In genomic region chr3:80087769-80088168, GRCh38 we compare ENCODE assay signal across 1 cellular context.
TF ChIP-seq lines count a peak whose summit lies in the region.

No MANE protein-coding gene starts in this region.

TF ChIP-seq in SK-N-SH, 30 proteins besides CTCF, POLR2A, EP300 and RAD21 (continued from another document):
- TF ChIP-seq EZH2phosphoT487 (IDR thresholded peaks at IDR 0.05; ENCODE audit: borderline replicate concordance, low read depth) (no peak), POLR2AphosphoS5 (IDR thresholded peaks at IDR 0.05; ENCODE audit: low read depth, low read length) (no peak), RFX5 (IDR thresholded peaks at IDR 0.05; ENCODE audit: low read length) (no peak), JUND (IDR thresholded peaks at IDR 0.05) (peak; percentile 62), RXRA (IDR thresholded peaks at IDR 0.05; ENCODE audit: borderline replicate concordance, low read depth) (no peak), NRF1 (IDR thresholded peaks at IDR 0.05; ENCODE audit: low read depth, low read length) (no peak), FOSL2 (IDR thresholded peaks at IDR 0.05; ENCODE audit: borderline replicate concordance, low read depth) (peak; percentile 47; the same call in 1 of the 2 replicates), SMC3 (IDR thresholded peaks at IDR 0.05; ENCODE audit: low read depth, low read length) (no peak), TCF12 (IDR thresholded peaks at IDR 0.05) (0 out of 2 replicates have a peak, but pooled peaks have one; percentile 28), USF2 (IDR thresholded peaks at IDR 0.05; ENCODE audit: borderline replicate concordance, low read depth, low read length) (no peak)
